8 cellular contexts compared by ENCODE assay signal in genomic region chr9:83706703-83707517, GRCh38. TPM values are rescaled to one million over a fixed set of nuclear protein-coding genes. Genes with fewer than 3 reads are reported as not detected.
DNase-seq lines count a peak whose midpoint lies in the region; ATAC-seq, FAIRE-seq and TF ChIP-seq lines count a peak whose summit lies in the region.

No MANE protein-coding gene starts in this region.

- peak overlapping the region; percentile 90 for H3K4me3 ChIP-seq in GM12878

- TF ChIP-seq POLR2A in GM12878 (IDR thresholded peaks at IDR 0.05; ENCODE audit: low read depth, low read length): no peak

- peak; percentile 27 for ATAC-seq in GM12878

- H3K4me3 Mint-ChIP-seq in immature natural killer cell: peak overlapping the region; percentile 87 to 98 (median 95)

- no peak for TF ChIP-seq EP300 in GM12878 (IDR thresholded peaks at IDR 0.05; ENCODE audit: borderline replicate concordance in 1 of 2, control insufficient read depth in 1 of 2, low read depth in 2 of 2, low read length in 2 of 2)

- no peaks in the 10 kb centered on the region for H3K36me3 ChIP-seq in GM12878 (ENCODE audit: control insufficient read depth in 2 of 2, insufficient read depth in 2 of 2, low read length in 1 of 2)

- H3K79me2 ChIP-seq in GM12878 (ENCODE audit: control insufficient read depth, insufficient read depth, low read length): peaks cover 59% of the 10 kb centered on the region

- intact Hi-C loops in GM12878 (cut with micrococcal nuclease; ENCODE audit: unreplicated experiment): loop anchor here (1.0 to 5.0 kb wide), 3 partner anchors 85 to 275 kb away; partner anchors contain the start of genes HNRNPK, KIF27 and RMI1

- peaks cover under 1% of the 10 kb centered on the region; the same call in 1 of the 2 replicates for H4K20me1 ChIP-seq in GM12878 (ENCODE audit: control insufficient read depth, insufficient read depth)

- peak overlapping the region; percentile 96 for H3K27ac ChIP-seq in GM12878 (ENCODE audit: control insufficient read depth, insufficient read depth)

- in situ Hi-C loops in GM12878 (cut with MboI): no loop called here

- H3K4me1 Mint-ChIP-seq in immature natural killer cell: peaks cover 43 to 60% of the 10 kb centered on the region in 2 donors

- DNase-seq in CMK (ENCODE audit: low read depth): peak; percentile 26
- peak; percentile 37 for DNase-seq in GM20000 (ENCODE audit: low spot score)
- DNase-seq in HT1080 (ENCODE audit: low read depth): peak; percentile 26
- peak; percentile 53 for DNase-seq in T-helper 22 cell (ENCODE audit: low read depth)
- DNase-seq in GM12878 (ENCODE audit: low read depth, low spot score): no peak
- peak; percentile 78 to 80 (median 79) for DNase-seq in immature natural killer cell
- peak; percentile 34 to 55 (median 46) for DNase-seq in stimulated activated CD4-positive, alpha-beta T cell treated with anti-CD3 and anti-CD28 coated beads, Interleukin-12 subunit alpha, Interleukin-12 subunit beta, amount 100 ng/mL, for 48 hours (ENCODE audit: low read depth in 2 of 3, low spot score in 1 of 3)
- no peak for DNase-seq in NCI-H446 (lab: John Stamatoyannopoulos, UW)

- H3K9me3 ChIP-seq in GM12878 (replicated peaks; ENCODE audit: control insufficient read depth, insufficient read depth, low read length): no peaks in the 10 kb centered on the region

- POLR2A ChIA-PET in GM12878 (lab: Charles Lee): interaction anchor here (0.6 to 2.0 kb wide), 9 partner anchors 7 to 273 kb away, joined by 3 to 10 read pairs (median 5); partner anchors contain the start of genes HNRNPK, IDNK and RMI1

- no peaks in the 10 kb centered on the region for H3K4me1 ChIP-seq in GM12878 (ENCODE audit: control insufficient read depth, insufficient read depth, low read length)

- peak overlapping the region; percentile 84 for H3K9ac ChIP-seq in GM12878 (ENCODE audit: control insufficient read depth, insufficient read depth, low read length)

- under 1% methylated on average over 42 of the region's 42 CpGs for WGBS in GM12878 (ENCODE audit: insufficient coverage, insufficient replicate concordance, low lambda C conversion rate, missing lambda C conversion rate)

- peaks cover 0 to 4% (median 0%) of the 10 kb centered on the region in 6 donors for H3K9me3 Mint-ChIP-seq in immature natural killer cell

- CTCF ChIA-PET in GM12878 (lab: Yijun Ruan, JAX): interaction anchor here (1.0 to 4.7 kb wide), 6 partner anchors 11 to 87 kb away, joined by 3 to 22 read pairs (median 6); partner anchors contain the start of gene IDNK

- RAD21 ChIA-PET in GM12878 (lab: Charles Lee; ENCODE audit: unreplicated experiment): interaction anchor here (0.7 to 3.5 kb wide), 8 partner anchors 7 to 273 kb away, joined by 3 to 13 read pairs (median 4); partner anchors contain the start of gene HNRNPK

- H3K27ac Mint-ChIP-seq in immature natural killer cell: peak overlapping the region; percentile 93 to 100 (median 99)

- TF ChIP-seq RAD21 in GM12878 (IDR thresholded peaks at IDR 0.05; ENCODE audit: insufficient read depth, low read depth, low read length): no peak

- H3K36me3 Mint-ChIP-seq in immature natural killer cell: no peaks in the 10 kb centered on the region

- FAIRE-seq in GM12878 (lab: Jason Lieb, UNC): peak; percentile 35

- peak overlapping the region; percentile 92 for H2AFZ ChIP-seq in GM12878 (ENCODE audit: control insufficient read depth, low read depth, low read length)

- H3K4me2 ChIP-seq in GM12878 (ENCODE audit: control insufficient read depth, insufficient read depth): peak overlapping the region; percentile 39; the same call in 1 of the 2 replicates

- H3K27me3 Mint-ChIP-seq in immature natural killer cell (ENCODE audit: low read depth in 3 of 3): peaks cover 18 to 25% (median 22%) of the 10 kb centered on the region in 3 donors

- BruUV-seq in GM12878 (replicated peaks; lab: Mats Ljungman, UMichigan): no TSS peak

- SMC1A ChIA-PET in GM12878 (lab: Charles Lee; ENCODE audit: uncharacterized antibody, unreplicated experiment): interaction anchor here (2.0 to 3.4 kb wide), 3 partner anchors 18 to 83 kb away, joined by 6 to 18 read pairs (median 10); partner anchors contain the start of gene IDNK

- no peaks in the 10 kb centered on the region for H3K27me3 ChIP-seq in GM12878 (replicated peaks in 1 of 2; ENCODE audit: control insufficient read depth in 2 of 2, insufficient read depth in 2 of 2, low read length in 1 of 2)

- no peak for TF ChIP-seq CTCF in GM20000 (IDR thresholded peaks at IDR 0.05; ENCODE audit: extremely low read depth, missing control alignments)
- no peak for TF ChIP-seq CTCF in GM12878 (IDR thresholded peaks at IDR 0.05 in 2 of 3, conservative IDR thresholded peaks at IDR 0.05 in 1 of 3; ENCODE audit: control insufficient read depth in 2 of 3, extremely low read depth in 1 of 3, insufficient read depth in 1 of 3, low read depth in 3 of 3, low read length in 3 of 3)

TF ChIP-seq in GM12878, 131 proteins besides CTCF, POLR2A, EP300 and RAD21 (continues in another document):
- TF ChIP-seq ZNF274 (IDR thresholded peaks at IDR 0.05; ENCODE audit: insufficient read depth, insufficient read length): no peak
- TF ChIP-seq REST (IDR thresholded peaks at IDR 0.05; ENCODE audit: low read depth, low read length): no peak
- TF ChIP-seq NR2F1 (conservative IDR thresholded peaks at IDR 0.05): no peak
- no peak for TF ChIP-seq NR2C1 (IDR thresholded peaks at IDR 0.05)
- peak; percentile 75 for TF ChIP-seq PKNOX1 (IDR thresholded peaks at IDR 0.05)
- TF ChIP-seq EGR1 (IDR thresholded peaks at IDR 0.05; ENCODE audit: borderline replicate concordance in 1 of 2, low read depth in 2 of 2, low read length in 2 of 2): peak in 1 of 2 experiments; percentile 82; a peak in 2 of 3 replicates
- no peak for TF ChIP-seq CHD4 (IDR thresholded peaks at IDR 0.05)
- TF ChIP-seq TCF7 (IDR thresholded peaks at IDR 0.05; ENCODE audit: borderline replicate concordance): 0 out of 2 replicates have a peak, but pooled peaks have one; percentile 5
- TF ChIP-seq MTA2 (IDR thresholded peaks at IDR 0.05; ENCODE audit: low read depth): peak; percentile 52; the same call in 1 of the 2 replicates
- TF ChIP-seq YY1 (IDR thresholded peaks at IDR 0.05; ENCODE audit: low read depth, low read length): peak; percentile 7; the same call in 1 of the 2 replicates
- TF ChIP-seq JUNB (IDR thresholded peaks at IDR 0.05): peak; percentile 28; the same call in 1 of the 2 replicates
- TF ChIP-seq MTA3 (IDR thresholded peaks at IDR 0.05; ENCODE audit: borderline replicate concordance, low read length): no peak

RNA-seq across cellular contexts. Expression of gene UBQLN1, which starts 0.8 kb away (rescaled TPM):
- total RNA-seq in HT1080 (2014; rRNA removed; shearing (Covaris generic)): 133 and 173 TPM in 2 replicates
- polyA plus RNA-seq in HT1080 (2015; cell fraction: cytosol; rRNA removed): 102 and 124 TPM in 2 replicates
- polyA plus RNA-seq in HT1080 (2015; cell fraction: nucleus; rRNA removed): 143 and 145 TPM in 2 replicates
- total RNA-seq in GM12878 (2013; cell fraction: nucleolus; rRNA removed): 183 and 192 TPM in 2 replicates
- total RNA-seq in GM12878 (2014; rRNA removed) (66.3 and 66.5 TPM in 2 replicates), GM12878 (2014; rRNA removed; fragmentation: Illumina TruSeq; extraction: Trizol) (44.5 and 47.0 TPM in 2 replicates), GM12878 (2021) (65.4 and 71.6 TPM in 2 replicates)
- polyA plus RNA-seq in GM12878 (2011; ENCODE audit: low read depth): 23.6 TPM
- polyA plus RNA-seq in GM12878 (2011; rRNA removed) (115 and 118 TPM in 2 replicates), GM12878 (2014; fragmentation: Illumina TruSeq; extraction: Trizol) (65.9 and 72.9 TPM in 2 replicates), GM12878 (2014; fragmentation: Nextera tagmentation; extraction: Ambion mirVana) (10 to 100 TPM; 12.4 to 15.0 TPM), GM12878 (2014; rRNA removed) (62.0 and 74.7 TPM in 2 replicates), GM12878 (2016; fragmentation: Nextera tagmentation; extraction: Ambion mirVana) (10 to 100 TPM; 76.2 to 81.2 TPM), immature natural killer cell (10 to 100 TPM; 57.2 to 73.5 (median 57.5) TPM)
- 68.7 and 77.7 TPM in 2 replicates for polyA plus RNA-seq in GM12878 (2011; cell fraction: cytosol; rRNA removed)
- polyA plus RNA-seq in GM12878 (2011; cell fraction: nucleus; rRNA removed): 56.0 and 66.1 TPM in 2 replicates
- polyA plus RNA-seq in GM12878 (2012): 36.6 and 47.0 TPM in 2 replicates
- polyA minus RNA-seq in GM12878 (2011; rRNA and poly(A)+ RNA removed): 129 and 178 TPM in 2 replicates
- polyA minus RNA-seq in GM12878 (2011; cell fraction: cytosol; rRNA and poly(A)+ RNA removed): 64.0 and 77.6 TPM in 2 replicates
- polyA minus RNA-seq in GM12878 (2011; cell fraction: nucleus; rRNA and poly(A)+ RNA removed): 83.1 and 123 TPM in 2 replicates

Comparison
In these comparisons a context has a peak if more than half of its experiments do, and no peak if none do; other contexts are left out.
1. DNase-seq: peak in CMK (single experiment), GM20000 (single experiment), HT1080 (single experiment), T-helper 22 cell (single experiment), immature natural killer cell (3 of 3) and stimulated activated CD4-positive, alpha-beta T cell treated with anti-CD3 and anti-CD28 coated beads, Interleukin-12 subunit alpha, Interleukin-12 subunit beta, amount 100 ng/mL, for 48 hours (3 of 3); none in GM12878 (single experiment) and NCI-H446 (0 of 2).